In the genomic region with DNA sequence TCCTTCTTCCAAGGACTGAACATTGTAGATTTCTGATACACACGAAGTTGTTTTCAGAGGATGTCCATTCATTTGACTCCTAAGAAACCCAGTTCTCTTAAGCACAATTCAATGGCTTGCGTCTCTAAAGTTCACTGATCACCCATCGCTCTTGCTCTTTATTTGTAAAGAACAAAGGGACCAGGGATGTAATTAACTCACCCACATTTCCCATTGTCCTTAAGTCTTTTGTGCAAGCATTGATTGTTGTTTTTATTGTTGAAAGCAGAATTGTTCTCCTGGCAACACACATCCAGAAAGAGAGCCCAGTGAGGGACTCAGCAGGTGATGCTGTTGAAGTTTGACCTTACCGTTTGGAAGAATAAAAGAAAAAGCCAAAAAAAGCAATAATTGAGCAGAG, we compare ENCODE assay signal across 22 cellular contexts. TPM values are rescaled to one million over a fixed set of nuclear protein-coding genes. Genes with fewer than 3 reads are reported as not detected.
"Had no signal": no experiment of that assay in that cellular context is flagged by ENCODE, and none has a peak within 500 bp of the region (broad histone marks: within the 10 kb centered on the region; RNA-seq: fewer than 3 reads in every experiment).

No MANE protein-coding gene starts in this region.

- H3K4me3 ChIP-seq: ovary, skin epidermis, uterus had no signal

- H3K27me3 ChIP-seq: ovary, uterus had no signal

- H3K36me3 ChIP-seq: ovary, uterus had no signal

- H3K9me3 ChIP-seq: ovary, uterus had no signal

- H3K4me1 ChIP-seq: uterus had no signal

- DNase-seq: activated CD4-positive, alpha-beta memory T cell treated with anti-CD3 and anti-CD28 coated beads, Interleukin-2, amount 10 ng/mL, durations not matched to agents 7 days and 5 days; activated CD4-positive, alpha-beta T cell treated with anti-CD3 and anti-CD28 coated beads, Interleukin-2, amount 10 ng/mL, durations not matched to agents 24 days and 14 days; activated CD4-positive, CD25-positive, alpha-beta regulatory T cell treated with anti-CD3 and anti-CD28 coated beads, Interleukin-2, amount 50 U/mL, for 72 hours; activated CD8-positive, alpha-beta memory T cell treated with anti-CD3 and anti-CD28 coated beads, Interleukin-2, amount 50 U/mL, for 48 hours; activated naive CD8-positive, alpha-beta T cell treated with anti-CD3 and anti-CD28 coated beads, Interleukin-2, amount 50 U/mL, for 24 hours; activated T-cell treated with anti-CD3 and anti-CD28 coated beads, Interleukin-2, amount 50 U/mL, for 24 hours; amygdala; endodermal cell; hippocampal formation; immature natural killer cell; kidney; left colon; mammary epithelial cell; ovary; stimulated activated CD4-positive, alpha-beta T cell treated with anti-CD3 and anti-CD28 coated beads, Interleukin-12 subunit alpha, Interleukin-12 subunit beta, amount 100 ng/mL, for 4 hours; stimulated activated CD4-positive, alpha-beta T cell treated with anti-CD3 and anti-CD28 coated beads, Interleukin-4, amount 100 ng/mL, for 24 hours; uterus had no signal

- ATAC-seq: activated naive CD8-positive, alpha-beta T cell treated with anti-CD3 and anti-CD28 coated beads, Interleukin-2, amount 50 U/mL, for 24 hours; activated T-helper 17 cell treated with anti-CD3 and anti-CD28 coated beads, Interleukin-2, amount 50 U/mL, for 72 hours; esophagus mucosa; left colon; sciatic nerve; stimulated activated effector memory CD8-positive, alpha-beta T cell treated with anti-CD3 and anti-CD28 coated beads, Interleukin-12 subunit alpha, Interleukin-12 subunit beta, amount 100 ng/mL, for 72 hours had no signal

- H3K27ac ChIP-seq: ovary, skin epidermis, uterus had no signal

RNA-seq across cellular contexts. Expression of a gene that starts 59.2 kb away (rescaled TPM):
- polyA plus RNA-seq: mammary epithelial cell had no signal
